ENCODE assay signal across 13 cellular contexts in genomic region chr5:154758977-154759376, GRCh38. TPM values are rescaled to one million over a fixed set of nuclear protein-coding genes. Genes with fewer than 3 reads are reported as not detected.
A peak's percentile ranks its signal among the peaks of the same experiment; 100 is the strongest.
DNase-seq lines count a peak whose midpoint lies in the region; ATAC-seq and TF ChIP-seq lines count a peak whose summit lies in the region.
"Had no signal": no experiment of that assay in that cellular context is flagged by ENCODE, and none has a peak within 500 bp of the region (broad histone marks: within the 10 kb centered on the region; RNA-seq: fewer than 3 reads in every experiment).

No MANE protein-coding gene starts in this region.

- WGBS in hepatocyte (ENCODE audit: low lambda C conversion rate, missing lambda C conversion rate): 53% methylated on average over 3 of the region's 3 CpGs

- peak overlapping the region; percentile 86 for H3K4me2 ChIP-seq in hepatocyte

- TF ChIP-seq CTCF in activated B cell treated with CpG ODN at 0.5 μM for 24 hours (IDR thresholded peaks at IDR 0.05): no peak
- no peak for TF ChIP-seq CTCF in hepatocyte (IDR thresholded peaks at IDR 0.05; ENCODE audit: poor library complexity)

- H3K4me1 ChIP-seq in hepatocyte (ENCODE audit: insufficient read depth): peaks cover 41% of the 10 kb centered on the region
- H3K4me1 ChIP-seq in subcutaneous abdominal adipose tissue (ENCODE audit: control insufficient read depth in 5 of 5, insufficient read depth in 5 of 5, low read length in 5 of 5): peaks cover 4 to 56% (median 47%) of the 10 kb centered on the region in 5 donors

- H3K9me3 ChIP-seq in hepatocyte (ENCODE audit: low read depth) (no peaks in the 10 kb centered on the region), subcutaneous abdominal adipose tissue (ENCODE audit: control insufficient read depth in 5 of 5, low read length in 5 of 5) (no peaks in the 10 kb centered on the region)
- H3K9me3 ChIP-seq: colonic mucosa, left lung, upper lobe of left lung had no signal

- no peak overlapping the region for H3K4me3 ChIP-seq in hepatocyte
- peak overlapping the region in 1 of 5 donors; percentile 48 for H3K4me3 ChIP-seq in subcutaneous abdominal adipose tissue (ENCODE audit: low read depth in 1 of 5, low read length in 5 of 5)
- H3K4me3 ChIP-seq: colonic mucosa had no signal

- H3K27ac ChIP-seq in hepatocyte (no peak overlapping the region), subcutaneous abdominal adipose tissue (ENCODE audit: low read depth, low read length) (peak overlapping the region; percentile 68)
- H3K27ac ChIP-seq: colonic mucosa had no signal

- ATAC-seq in activated T-cell treated with anti-CD3 and anti-CD28 coated beads, Interleukin-2, amount 50 U/mL, for 4 hours: no peak
- ATAC-seq in activated B cell treated with CpG ODN at 0.5 μM for 24 hours (ENCODE audit: low read depth): no peak
- ATAC-seq: left lung had no signal

- peaks cover 62% of the 10 kb centered on the region for H3K4me1 Mint-ChIP-seq in activated T-cell treated with anti-CD3 and anti-CD28 coated beads, Interleukin-2, amount 50 U/mL, for 4 hours (ENCODE audit: low read depth)
- peaks cover 71% of the 10 kb centered on the region for H3K4me1 Mint-ChIP-seq in activated B cell treated with CpG ODN at 0.5 μM for 24 hours

- H3K36me3 Mint-ChIP-seq in activated T-cell treated with anti-CD3 and anti-CD28 coated beads, Interleukin-2, amount 50 U/mL, for 4 hours (ENCODE audit: insufficient read depth): peaks cover 10% of the 10 kb centered on the region
- H3K36me3 Mint-ChIP-seq in activated B cell treated with CpG ODN at 0.5 μM for 24 hours (ENCODE audit: low read depth): peaks cover 10% of the 10 kb centered on the region

- intact Hi-C loops in activated B cell treated with CpG ODN at 0.5 μM for 24 hours (cut with micrococcal nuclease): loop anchor here (1.0 to 5.0 kb wide), 2 partner anchors 8 to 33 kb away; no protein-coding TSS in a partner anchor

- no peaks in the 10 kb centered on the region for H3K9me2 ChIP-seq in hepatocyte (replicated peaks; ENCODE audit: insufficient read depth)

- H3K79me2 ChIP-seq in hepatocyte: peaks cover 85% of the 10 kb centered on the region

- H3K4me3 Mint-ChIP-seq in activated T-cell treated with anti-CD3 and anti-CD28 coated beads, Interleukin-2, amount 50 U/mL, for 4 hours: peak overlapping the region; percentile 89
- H3K4me3 Mint-ChIP-seq in activated B cell treated with CpG ODN at 0.5 μM for 24 hours: peak overlapping the region; percentile 79

- POLR2A ChIA-PET in activated B cell treated with CpG ODN at 0.5 μM for 24 hours (lab: Charles Lee): interaction anchor here (1.4 kb wide), 1 partner anchor 100 kb away, joined by 4 read pairs; the partner anchor contains the start of gene CNOT8

- H3K9me3 Mint-ChIP-seq in activated T-cell treated with anti-CD3 and anti-CD28 coated beads, Interleukin-2, amount 50 U/mL, for 4 hours: no peaks in the 10 kb centered on the region
- H3K9me3 Mint-ChIP-seq in activated B cell treated with CpG ODN at 0.5 μM for 24 hours: no peaks in the 10 kb centered on the region

- no peak overlapping the region for H3K9ac ChIP-seq in subcutaneous abdominal adipose tissue (ENCODE audit: low read length in 5 of 5)

- H3K27me3 Mint-ChIP-seq in activated T-cell treated with anti-CD3 and anti-CD28 coated beads, Interleukin-2, amount 50 U/mL, for 4 hours (ENCODE audit: low read depth): no peaks in the 10 kb centered on the region
- H3K27me3 Mint-ChIP-seq in activated B cell treated with CpG ODN at 0.5 μM for 24 hours: no peaks in the 10 kb centered on the region

- CTCF ChIA-PET in activated B cell treated with CpG ODN at 0.5 μM for 24 hours (lab: Charles Lee): interaction anchor here (0.9 to 1.0 kb wide), 2 partner anchors 52 to 109 kb away, joined by 3 read pairs; no protein-coding TSS in a partner anchor

- H3K36me3 ChIP-seq in hepatocyte (replicated peaks; ENCODE audit: insufficient read depth, low read depth): no peaks in the 10 kb centered on the region
- no peaks in the 10 kb centered on the region for H3K36me3 ChIP-seq in subcutaneous abdominal adipose tissue (ENCODE audit: control insufficient read depth in 5 of 5, insufficient read depth in 5 of 5, low read length in 5 of 5)
- H3K36me3 ChIP-seq: colonic mucosa, left lung, upper lobe of left lung had no signal

- H3K27me3 ChIP-seq in hepatocyte (no peaks in the 10 kb centered on the region), subcutaneous abdominal adipose tissue (ENCODE audit: control insufficient read depth in 5 of 5, insufficient read depth in 4 of 5, low read length in 5 of 5) (no peaks in the 10 kb centered on the region)
- H3K27me3 ChIP-seq: colonic mucosa, left lung, upper lobe of left lung had no signal

- peaks cover 68% of the 10 kb centered on the region for H4K20me1 ChIP-seq in hepatocyte (ENCODE audit: insufficient read depth, poor library complexity, severe bottlenecking)

- no peak overlapping the region for H2AFZ ChIP-seq in hepatocyte

- no peak for DNase-seq in activated T-cell treated with anti-CD3 and anti-CD28 coated beads, Interleukin-2, amount 50 U/mL, for 4 hours
- DNase-seq in activated T-cell treated with anti-CD3 and anti-CD28 coated beads for 4 hours (no peak), activated B cell treated with CpG ODN at 0.5 μM for 24 hours (no peak), hepatocyte (ENCODE audit: low spot score) (no peak), inferior parietal cortex (ENCODE audit: extremely low spot score) (no peak), DMS153 (lab: John Stamatoyannopoulos, UW) (no peak), NCI-H1105 (lab: John Stamatoyannopoulos, UW) (no peak)
- DNase-seq: colonic mucosa; Kasumi-1; left lung; stimulated activated CD4-positive, alpha-beta T cell treated with anti-CD3 and anti-CD28 coated beads, Interleukin-12 subunit alpha, Interleukin-12 subunit beta, amount 100 ng/mL, for 4 hours; upper lobe of left lung had no signal

- H3K27ac Mint-ChIP-seq in activated B cell treated with CpG ODN at 0.5 μM for 24 hours: peak overlapping the region; percentile 50

RNA-seq across cellular contexts. Expression of gene LARP1, which starts 3.8 kb away (rescaled TPM):
- total RNA-seq in activated T-cell treated with anti-CD3 and anti-CD28 coated beads, Interleukin-2, amount 50 U/mL, for 4 hours: 100 to 1,000 TPM; 412 to 443 (median 432) TPM
- total RNA-seq in activated B cell treated with CpG ODN at 0.5 μM for 24 hours: 205 and 231 TPM in 2 replicates
- total RNA-seq in hepatocyte: 68.4 and 75.0 TPM in 2 replicates
- polyA plus RNA-seq in hepatocyte: 62.9 and 64.7 TPM in 2 replicates
